In the genomic region with DNA sequence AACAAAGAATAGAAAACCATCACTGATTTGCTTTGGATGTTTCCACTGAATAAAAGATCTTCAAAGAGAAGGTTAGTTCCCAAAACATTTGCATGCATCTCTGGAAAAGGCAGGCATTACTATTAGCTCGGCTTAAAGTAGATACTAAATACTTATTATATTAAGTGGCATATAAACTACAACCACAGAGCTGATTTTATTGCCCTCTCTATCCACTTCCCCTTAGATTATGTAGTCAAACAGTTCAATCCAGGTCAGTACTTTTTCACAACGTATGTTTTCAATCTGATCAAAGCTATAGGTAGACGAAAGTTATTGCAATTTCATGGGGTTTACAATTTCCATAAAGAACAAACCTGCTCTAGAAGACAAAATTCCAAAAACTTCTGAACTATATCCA, we compare ENCODE assay signal across 8 cellular contexts. TPM values are rescaled to one million over a fixed set of nuclear protein-coding genes. Genes with fewer than 3 reads are reported as not detected.
DNase-seq lines count a peak whose midpoint lies in the region; ATAC-seq and TF ChIP-seq lines count a peak whose summit lies in the region.

No MANE protein-coding gene starts in this region.

- ATAC-seq in HG03095 (IDR thresholded peaks at IDR 0.05; ENCODE audit: unreplicated experiment) (no peak), GM21619 (IDR thresholded peaks at IDR 0.05; ENCODE audit: unreplicated experiment) (no peak), HG03521 (IDR thresholded peaks at IDR 0.05; ENCODE audit: unreplicated experiment) (no peak)

- H3K27me3 ChIP-seq in neural cell (ENCODE audit: insufficient read depth, low read depth, low read length): no peaks in the 10 kb centered on the region

- peak overlapping the region; percentile 89 for H3K27ac Mint-ChIP-seq in Calu3 (ENCODE audit: unreplicated experiment)

- BruUV-seq in Calu3 (replicated peaks; lab: Mats Ljungman, UMichigan): TSS peak; percentile 53

- no peak for TF ChIP-seq RAD21 in neural cell (conservative IDR thresholded peaks at IDR 0.05)

- H4K20me1 ChIP-seq in neural cell (ENCODE audit: insufficient read depth): no peaks in the 10 kb centered on the region

- no peak for DNase-seq in Calu3
- DNase-seq in MV-4-11 (lab: John Stamatoyannopoulos, UW): peak; percentile 7
- no peak for DNase-seq in coronary artery (ENCODE audit: low spot score)
- no peak for DNase-seq in stimulated activated CD4-positive, alpha-beta T cell treated with anti-CD3 and anti-CD28 coated beads, Interleukin-4, amount 100 ng/mL, for 24 hours

- no peak overlapping the region for H3K9ac ChIP-seq in neural cell (ENCODE audit: low read length)

- peak overlapping the region; percentile 98 for H3K4me2 ChIP-seq in neural cell (ENCODE audit: low read length)

- no peaks in the 10 kb centered on the region for H3K9me3 Mint-ChIP-seq in Calu3 (ENCODE audit: low read depth, unreplicated experiment)

- TF ChIP-seq CTCF in Calu3 (IDR thresholded peaks at IDR 0.05; ENCODE audit: unreplicated experiment) (no peak), coronary artery (IDR thresholded peaks at IDR 0.05) (no peak), neural cell (IDR thresholded peaks at IDR 0.05; ENCODE audit: poor library complexity, severe bottlenecking) (no peak)

- TF ChIP-seq EP300 in neural cell (conservative IDR thresholded peaks at IDR 0.05; ENCODE audit: poor library complexity, severe bottlenecking): no peak

- peak overlapping the region; percentile 81 for H3K4me3 ChIP-seq in coronary artery
- H3K4me3 ChIP-seq in neural cell (ENCODE audit: low read length): peak overlapping the region; percentile 81

- H3K9me2 ChIP-seq in neural cell (ENCODE audit: insufficient read depth, low read length): no peaks in the 10 kb centered on the region

- peaks cover 38% of the 10 kb centered on the region for H3K36me3 Mint-ChIP-seq in Calu3 (ENCODE audit: insufficient read depth, unreplicated experiment)

- peak overlapping the region; percentile 96 for H3K4me3 Mint-ChIP-seq in Calu3 (ENCODE audit: low read depth, unreplicated experiment)

- no peaks in the 10 kb centered on the region for H3K36me3 ChIP-seq in neural cell (ENCODE audit: insufficient read depth, low read length)

- intact Hi-C loops in Calu3 (cut with micrococcal nuclease; ENCODE audit: unreplicated experiment): loop anchor here (5.0 kb wide), 1 partner anchor 62 kb away; no protein-coding TSS in a partner anchor

- no peak overlapping the region for H2AFZ ChIP-seq in neural cell (ENCODE audit: low read depth, low read length)

- CTCF ChIA-PET in Calu3 (lab: Charles Lee): interaction anchor here (2.9 kb wide), 1 partner anchor 356 kb away, joined by 24 read pairs; no protein-coding TSS in a partner anchor

- H3K79me2 ChIP-seq in neural cell (replicated peaks; ENCODE audit: insufficient read depth, low read length): no peaks in the 10 kb centered on the region

- no peaks in the 10 kb centered on the region for H3K9me3 ChIP-seq in neural cell (ENCODE audit: low read length)

- no peaks in the 10 kb centered on the region for H3K27me3 Mint-ChIP-seq in Calu3 (ENCODE audit: unreplicated experiment)

- no peaks in the 10 kb centered on the region for H3F3A ChIP-seq in neural cell (ENCODE audit: insufficient read depth, low read length, poor library complexity, severe bottlenecking)

- H3K4me1 Mint-ChIP-seq in Calu3 (ENCODE audit: low read depth, unreplicated experiment): no peaks in the 10 kb centered on the region

- peak overlapping the region; percentile 94 to 95 for H3K27ac ChIP-seq in coronary artery
- no peak overlapping the region for H3K27ac ChIP-seq in neural cell (ENCODE audit: low read length)

TF ChIP-seq in neural cell, 6 proteins besides CTCF, POLR2A, EP300 and RAD21:
- TF ChIP-seq MXI1 (conservative IDR thresholded peaks at IDR 0.05; ENCODE audit: poor library complexity, severe bottlenecking): no peak
- no peak for TF ChIP-seq SMC3 (conservative IDR thresholded peaks at IDR 0.05; ENCODE audit: poor library complexity)
- TF ChIP-seq POLR2AphosphoS5 (IDR thresholded peaks at IDR 0.05): no peak
- no peak for TF ChIP-seq TAF1 (IDR thresholded peaks at IDR 0.05; ENCODE audit: low read depth)
- TF ChIP-seq, protein P1, sequence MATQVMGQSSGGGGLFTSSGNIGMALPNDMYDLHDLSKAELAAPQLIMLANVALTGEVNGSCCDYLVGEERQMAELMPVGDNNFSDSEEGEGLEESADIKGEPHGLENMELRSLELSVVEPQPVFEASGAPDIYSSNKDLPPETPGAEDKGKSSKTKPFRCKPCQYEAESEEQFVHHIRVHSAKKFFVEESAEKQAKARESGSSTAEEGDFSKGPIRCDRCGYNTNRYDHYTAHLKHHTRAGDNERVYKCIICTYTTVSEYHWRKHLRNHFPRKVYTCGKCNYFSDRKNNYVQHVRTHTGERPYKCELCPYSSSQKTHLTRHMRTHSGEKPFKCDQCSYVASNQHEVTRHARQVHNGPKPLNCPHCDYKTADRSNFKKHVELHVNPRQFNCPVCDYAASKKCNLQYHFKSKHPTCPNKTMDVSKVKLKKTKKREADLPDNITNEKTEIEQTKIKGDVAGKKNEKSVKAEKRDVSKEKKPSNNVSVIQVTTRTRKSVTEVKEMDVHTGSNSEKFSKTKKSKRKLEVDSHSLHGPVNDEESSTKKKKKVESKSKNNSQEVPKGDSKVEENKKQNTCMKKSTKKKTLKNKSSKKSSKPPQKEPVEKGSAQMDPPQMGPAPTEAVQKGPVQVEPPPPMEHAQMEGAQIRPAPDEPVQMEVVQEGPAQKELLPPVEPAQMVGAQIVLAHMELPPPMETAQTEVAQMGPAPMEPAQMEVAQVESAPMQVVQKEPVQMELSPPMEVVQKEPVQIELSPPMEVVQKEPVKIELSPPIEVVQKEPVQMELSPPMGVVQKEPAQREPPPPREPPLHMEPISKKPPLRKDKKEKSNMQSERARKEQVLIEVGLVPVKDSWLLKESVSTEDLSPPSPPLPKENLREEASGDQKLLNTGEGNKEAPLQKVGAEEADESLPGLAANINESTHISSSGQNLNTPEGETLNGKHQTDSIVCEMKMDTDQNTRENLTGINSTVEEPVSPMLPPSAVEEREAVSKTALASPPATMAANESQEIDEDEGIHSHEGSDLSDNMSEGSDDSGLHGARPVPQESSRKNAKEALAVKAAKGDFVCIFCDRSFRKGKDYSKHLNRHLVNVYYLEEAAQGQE (IDR thresholded peaks at IDR 0.05; ENCODE audit: borderline replicate concordance): no peak
- TF ChIP-seq EZH2 (IDR thresholded peaks at IDR 0.05; ENCODE audit: borderline replicate concordance, insufficient read depth, low read length, poor library complexity, severe bottlenecking): no peak
TF ChIP-seq in neural cell: peak in this region for 0.

RNA-seq across cellular contexts. Expression of a gene that starts 1.3 kb away (rescaled TPM):
- total RNA-seq in Calu3 (2022): 38.7 and 48.1 TPM in 2 replicates
- 11.8 and 12.0 TPM in 2 replicates for polyA plus RNA-seq in neural cell
- polyA minus RNA-seq in neural cell: 11.6 and 13.1 TPM in 2 replicates

RNA-seq across cellular contexts. Expression of a gene that starts 54.8 kb away (rescaled TPM):
- 0.07 and 0.52 TPM in 2 replicates for total RNA-seq in Calu3 (2022)
- not detected in 2 replicates for polyA plus RNA-seq in neural cell
- not detected in 2 replicates for polyA minus RNA-seq in neural cell
